8 cellular contexts compared by ENCODE assay signal in genomic region chr3:143972155-143972494, GRCh38.
DNase-seq lines count a peak whose midpoint lies in the region; ATAC-seq lines count a peak whose summit lies in the region.

No MANE protein-coding gene starts in this region.

- no peaks in the 10 kb centered on the region for H3K9me3 ChIP-seq in iPS DF 6.9 (ENCODE audit: control insufficient read depth, insufficient read depth, low read length)

- H3K4me3 ChIP-seq in iPS DF 6.9 (ENCODE audit: low read length): peak overlapping the region; percentile 87; the same call in 1 of the 2 replicates

- H3K36me3 Mint-ChIP-seq in activated naive CD8-positive, alpha-beta T cell: no peaks in the 10 kb centered on the region

- H3K9me3 Mint-ChIP-seq in activated naive CD8-positive, alpha-beta T cell (ENCODE audit: low read depth): no peaks in the 10 kb centered on the region

- WGBS in iPS DF 6.9 (ENCODE audit: insufficient coverage, insufficient read length): no CpG with 5 or more reads among the region's 40 CpGs

- no peak for ATAC-seq in HG03469 (IDR thresholded peaks at IDR 0.05; ENCODE audit: unreplicated experiment)

- H3K27me3 ChIP-seq in iPS DF 6.9 (ENCODE audit: control insufficient read depth, insufficient read depth, low read length): no peaks in the 10 kb centered on the region

- H3K4me1 ChIP-seq in iPS DF 6.9 (ENCODE audit: control insufficient read depth, insufficient read depth, low read length): no peaks in the 10 kb centered on the region

- peak overlapping the region; percentile 91 for H3K27ac Mint-ChIP-seq in activated naive CD8-positive, alpha-beta T cell

- H3K4me1 Mint-ChIP-seq in activated naive CD8-positive, alpha-beta T cell (ENCODE audit: low read depth): peaks cover 39% of the 10 kb centered on the region

- H3K27ac ChIP-seq in iPS DF 6.9 (ENCODE audit: low read length): no peak overlapping the region

- H3K36me3 ChIP-seq in iPS DF 6.9 (ENCODE audit: control insufficient read depth, insufficient read depth, low read length): no peaks in the 10 kb centered on the region

- peak overlapping the region; percentile 96 for H3K4me3 Mint-ChIP-seq in activated naive CD8-positive, alpha-beta T cell

- DNase-seq in NCI-H2107 treated with DMSO at 0.1 percent for 48 hours (lab: John Stamatoyannopoulos, UW; ENCODE audit: unreplicated experiment) (peak; percentile 52), NCI-H2107 (lab: John Stamatoyannopoulos, UW) (no peak), iPS DF 6.9 (ENCODE audit: low read depth, low spot score) (no peak), SHP77 (lab: John Stamatoyannopoulos, UW) (no peak), UCSD-AML1 (lab: John Stamatoyannopoulos, UW; ENCODE audit: unreplicated experiment) (no peak)
- DNase-seq in stimulated activated CD8-positive, alpha-beta memory T cell treated with anti-CD3 and anti-CD28 coated beads, Interleukin-4, amount 100 ng/mL, for 48 hours: peak; percentile 66

- peaks cover 3% of the 10 kb centered on the region for H3K27me3 Mint-ChIP-seq in activated naive CD8-positive, alpha-beta T cell

Comparison
In these comparisons a context has a peak if more than half of its experiments do, and no peak if none do; other contexts are left out.
1. DNase-seq: peak in NCI-H2107 treated with DMSO at 0.1 percent for 48 hours (single experiment) and stimulated activated CD8-positive, alpha-beta memory T cell treated with anti-CD3 and anti-CD28 coated beads, Interleukin-4, amount 100 ng/mL, for 48 hours (single experiment); none in NCI-H2107 (single experiment), iPS DF 6.9 (single experiment), SHP77 (0 of 2) and UCSD-AML1 (single experiment).